Comparison of ENCODE assay signal across 8 cellular contexts in genomic region chr14:21308132-21308478, GRCh38. TPM values are rescaled to one million over a fixed set of nuclear protein-coding genes. Genes with fewer than 3 reads are reported as not detected.
DNase-seq lines count a peak whose midpoint lies in the region; ATAC-seq, FAIRE-seq and TF ChIP-seq lines count a peak whose summit lies in the region.

No MANE protein-coding gene starts in this region.

- H3K27ac Mint-ChIP-seq in activated T-helper 17 cell treated with anti-CD3 and anti-CD28 coated beads, Interleukin-2, amount 50 U/mL, for 72 hours, result peak overlapping the region; percentile 81

- intact Hi-C loops in left lung (cut with DNase I), result no loop called here

- TF ChIP-seq CTCF in left lung (IDR thresholded peaks at IDR 0.05), result no peak

- FAIRE-seq in HTR-8/SVneo (lab: Jason Lieb, UNC), result no peak

- no peak for DNase-seq in left lung
- DNase-seq in DMS79 treated with DMSO at 0.1 percent for 48 hours (lab: John Stamatoyannopoulos, UW), result no peak
- DNase-seq in cerebellum (ENCODE audit: low spot score), result no peak
- no peak for DNase-seq in HTR-8/SVneo (ENCODE audit: insufficient read length, low spot score)
- no peak for DNase-seq in GOT3 (lab: John Stamatoyannopoulos, UW)

- no peaks in the 10 kb centered on the region for H3K27me3 ChIP-seq in left lung

- H3K27ac ChIP-seq in left lung, result peak overlapping the region; percentile 60 to 74

- peak overlapping the region; percentile 82 for H3K4me3 Mint-ChIP-seq in activated T-helper 17 cell treated with anti-CD3 and anti-CD28 coated beads, Interleukin-2, amount 50 U/mL, for 72 hours

- peak; percentile 19 for ATAC-seq in GM18517 (IDR thresholded peaks at IDR 0.05; ENCODE audit: unreplicated experiment)
- ATAC-seq in HG02870 (IDR thresholded peaks at IDR 0.05; ENCODE audit: unreplicated experiment), result peak; percentile 19
- ATAC-seq in activated T-helper 17 cell treated with anti-CD3 and anti-CD28 coated beads, Interleukin-2, amount 50 U/mL, for 72 hours (replicated peaks), result no peak
- ATAC-seq in left lung, result peak; percentile 82

- H3K4me1 ChIP-seq in left lung, result peaks cover 0 to 13% of the 10 kb centered on the region in 2 donors

- peak overlapping the region in 1 of 2 donors; percentile 34 for H3K4me3 ChIP-seq in left lung

- peaks cover 17% of the 10 kb centered on the region for H3K4me1 Mint-ChIP-seq in activated T-helper 17 cell treated with anti-CD3 and anti-CD28 coated beads, Interleukin-2, amount 50 U/mL, for 72 hours

- H3K36me3 ChIP-seq in left lung, result no peaks in the 10 kb centered on the region

- no peaks in the 10 kb centered on the region for H3K9me3 Mint-ChIP-seq in activated T-helper 17 cell treated with anti-CD3 and anti-CD28 coated beads, Interleukin-2, amount 50 U/mL, for 72 hours

- H3K9me3 ChIP-seq in left lung, result no peaks in the 10 kb centered on the region

- H3K36me3 Mint-ChIP-seq in activated T-helper 17 cell treated with anti-CD3 and anti-CD28 coated beads, Interleukin-2, amount 50 U/mL, for 72 hours (ENCODE audit: low read depth), result no peaks in the 10 kb centered on the region

- no peaks in the 10 kb centered on the region for H3K27me3 Mint-ChIP-seq in activated T-helper 17 cell treated with anti-CD3 and anti-CD28 coated beads, Interleukin-2, amount 50 U/mL, for 72 hours

RNA-seq across cellular contexts. Expression of gene RPGRIP1, which starts 28.2 kb away (rescaled TPM):
- not detected for total RNA-seq in activated T-helper 17 cell treated with anti-CD3 and anti-CD28 coated beads, Interleukin-2, amount 50 U/mL, for 72 hours
- total RNA-seq in left lung (1 to 10 TPM in 1 of 2 donors, under 1 TPM in 1; 0.41 to 1.3 TPM), cerebellum (6.0 TPM)

RNA-seq across cellular contexts. Expression of gene HNRNPC, which starts 38.9 kb away (rescaled TPM):
- 100 to 1,000 TPM; 720 to 984 TPM for total RNA-seq in activated T-helper 17 cell treated with anti-CD3 and anti-CD28 coated beads, Interleukin-2, amount 50 U/mL, for 72 hours
- total RNA-seq in left lung, result 100 to 1,000 TPM; 377 to 427 TPM
- 539 TPM for total RNA-seq in cerebellum
